In genomic region chr3:138440596-138440995, GRCh38 we compare ENCODE assay signal across 19 cellular contexts. TPM values are rescaled to one million over a fixed set of nuclear protein-coding genes. Genes with fewer than 3 reads are reported as not detected.
DNase-seq lines count a peak whose midpoint lies in the region; ATAC-seq and TF ChIP-seq lines count a peak whose summit lies in the region.
"Had no signal": no experiment of that assay in that cellular context is flagged by ENCODE, and none has a peak within 500 bp of the region (broad histone marks: within the 10 kb centered on the region; RNA-seq: fewer than 3 reads in every experiment).

No MANE protein-coding gene starts in this region.

- 81 to 85% (median 84%) methylated on average over 3 of the region's 3 CpGs for WGBS in psoas muscle, 3 donors

- peaks cover 25% of the 10 kb centered on the region for H3K27me3 Mint-ChIP-seq in activated naive CD8-positive, alpha-beta T cell treated with anti-CD3 and anti-CD28 coated beads, Interleukin-2, amount 50 U/mL, for 24 hours

- H3K36me3 Mint-ChIP-seq in activated naive CD8-positive, alpha-beta T cell treated with anti-CD3 and anti-CD28 coated beads, Interleukin-2, amount 50 U/mL, for 24 hours (ENCODE audit: low read depth), result no peaks in the 10 kb centered on the region

- TF ChIP-seq POLR2A in NB4 (IDR thresholded peaks at IDR 0.05; ENCODE audit: extremely low read depth, insufficient read length), result no peak

- H3K9me3 Mint-ChIP-seq in activated naive CD8-positive, alpha-beta T cell treated with anti-CD3 and anti-CD28 coated beads, Interleukin-2, amount 50 U/mL, for 24 hours, result no peaks in the 10 kb centered on the region
- H3K9me3 Mint-ChIP-seq: GM23338; immature natural killer cell; T-helper 2 cell treated with Interferon-gamma antibody and Interleukin-4, amounts not matched to agents 5 μg/mL and 100 μg/mL, for 36 hours had no signal

- H3K27me3 ChIP-seq in psoas muscle (ENCODE audit: insufficient read depth in 3 of 3, low read length in 2 of 3), result no peaks in the 10 kb centered on the region
- H3K27me3 ChIP-seq: Peyer's patch, testis had no signal

- intact Hi-C loops in psoas muscle (cut with DNase I), result no loop called here

- ATAC-seq in psoas muscle (peak in 3 of 4 donors; percentile 31 to 51 (median 32)), GM19463 (IDR thresholded peaks at IDR 0.05; ENCODE audit: unreplicated experiment) (no peak)
- ATAC-seq in activated naive CD8-positive, alpha-beta T cell treated with anti-CD3 and anti-CD28 coated beads, Interleukin-2, amount 50 U/mL, for 24 hours, result no peak
- ATAC-seq: GM23338 had no signal

- H3K27ac ChIP-seq in epithelial cell of prostate, result peak overlapping the region; percentile 32
- no peak overlapping the region for H3K27ac ChIP-seq in psoas muscle
- H3K27ac ChIP-seq: esophagus muscularis mucosa, heart right ventricle, Peyer's patch, testis had no signal

- no peaks in the 10 kb centered on the region for H3K36me3 ChIP-seq in psoas muscle (ENCODE audit: insufficient read depth in 1 of 2, low read depth in 1 of 2)
- H3K36me3 ChIP-seq: esophagus muscularis mucosa, heart right ventricle, Peyer's patch had no signal

- H3K4me3 ChIP-seq in NB4 (ENCODE audit: low read depth, low read length) (no peak overlapping the region), psoas muscle (no peak overlapping the region)
- H3K4me3 ChIP-seq: esophagus muscularis mucosa, GM23338, heart right ventricle, lung, Peyer's patch, testis had no signal

- TF ChIP-seq CTCF in NB4 (IDR thresholded peaks at IDR 0.05; ENCODE audit: low read depth, low read length) (no peak), psoas muscle (IDR thresholded peaks at IDR 0.05) (no peak)

- H3K27ac Mint-ChIP-seq in activated naive CD8-positive, alpha-beta T cell treated with anti-CD3 and anti-CD28 coated beads, Interleukin-2, amount 50 U/mL, for 24 hours, result no peak overlapping the region
- H3K27ac Mint-ChIP-seq: GM23338; immature natural killer cell; T-helper 2 cell treated with Interferon-gamma antibody and Interleukin-4, amounts not matched to agents 5 μg/mL and 100 μg/mL, for 36 hours had no signal

- DNase-seq in GM04503 (ENCODE audit: low read depth) (peak; percentile 39), NB4 (ENCODE audit: low read depth) (peak; percentile 33), epithelial cell of prostate (ENCODE audit: low read depth, low spot score) (no peak), psoas muscle (no peak), GM19238 (ENCODE audit: insufficient read length, low spot score) (no peak), anterior cingulate cortex (lab: John Stamatoyannopoulos, UW) (no peak)
- DNase-seq in activated naive CD8-positive, alpha-beta T cell treated with anti-CD3 and anti-CD28 coated beads, Interleukin-2, amount 50 U/mL, for 24 hours, result no peak
- DNase-seq: central memory CD4-positive, alpha-beta T cell; DND-41; immature natural killer cell; NCI-H1436 treated with DMSO at 0.1 percent for 48 hours; testis had no signal

- H3K4me1 ChIP-seq in psoas muscle, result no peaks in the 10 kb centered on the region
- H3K4me1 ChIP-seq: testis had no signal

- no peaks in the 10 kb centered on the region for H3K4me1 Mint-ChIP-seq in activated naive CD8-positive, alpha-beta T cell treated with anti-CD3 and anti-CD28 coated beads, Interleukin-2, amount 50 U/mL, for 24 hours

- H3K4me3 Mint-ChIP-seq in activated naive CD8-positive, alpha-beta T cell treated with anti-CD3 and anti-CD28 coated beads, Interleukin-2, amount 50 U/mL, for 24 hours, result no peak overlapping the region
- H3K4me3 Mint-ChIP-seq: GM23338; immature natural killer cell; T-helper 2 cell treated with Interferon-gamma antibody and Interleukin-4, amounts not matched to agents 5 μg/mL and 100 μg/mL, for 36 hours had no signal

- H3K9me3 ChIP-seq in psoas muscle, result no peaks in the 10 kb centered on the region
- H3K9me3 ChIP-seq: esophagus muscularis mucosa, heart right ventricle, Peyer's patch, testis had no signal

RNA-seq across cellular contexts. Expression of gene ESYT3, which starts 6.2 kb away (rescaled TPM):
- 1 to 10 TPM; 1.2 to 4.5 (median 2.3) TPM for total RNA-seq in psoas muscle
- 1 to 10 TPM in 1 of 3 donors, under 1 TPM in 2; 0.35 to 3.5 (median 0.37) TPM for polyA plus RNA-seq in psoas muscle
- polyA plus RNA-seq: immature natural killer cell had no signal

Comparison
In these comparisons a context has a peak if more than half of its experiments do, and no peak if none do; other contexts are left out.
1. DNase-seq: peak in GM04503 (single experiment) and NB4 (single experiment); none in epithelial cell of prostate (single experiment), psoas muscle (0 of 2), GM19238 (single experiment), anterior cingulate cortex (0 of 58) and activated naive CD8-positive, alpha-beta T cell treated with anti-CD3 and anti-CD28 coated beads, Interleukin-2, amount 50 U/mL, for 24 hours (single experiment).
2. ATAC-seq: peak in psoas muscle (3 of 4); none in GM19463 (single experiment) and activated naive CD8-positive, alpha-beta T cell treated with anti-CD3 and anti-CD28 coated beads, Interleukin-2, amount 50 U/mL, for 24 hours (single experiment).